13 cellular contexts compared by ENCODE assay signal in the genomic region with DNA sequence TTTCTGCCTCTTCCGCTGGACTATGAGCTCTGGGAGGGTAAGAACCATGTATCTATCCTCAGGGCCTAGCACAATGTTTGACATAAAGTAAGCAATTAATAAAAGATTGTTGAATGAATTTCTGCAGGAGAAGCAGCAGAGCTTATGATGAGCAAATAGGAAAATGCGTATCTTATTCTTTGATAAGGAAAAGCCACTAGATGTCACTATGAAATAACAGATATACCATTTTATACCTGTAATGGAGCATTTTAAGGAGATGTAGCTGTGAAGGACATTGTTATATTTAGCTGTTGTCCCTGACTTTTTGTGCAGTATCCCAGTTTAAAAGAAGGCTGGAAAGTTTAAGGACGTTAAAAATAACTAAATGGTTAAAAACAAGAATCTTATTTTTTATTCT.
DNase-seq lines count a peak whose midpoint lies in the region; ATAC-seq lines count a peak whose summit lies in the region.
"Had no signal": no experiment of that assay in that cellular context is flagged by ENCODE, and none has a peak within 500 bp of the region (broad histone marks: within the 10 kb centered on the region; RNA-seq: fewer than 3 reads in every experiment).

No MANE protein-coding gene starts in this region.

- no peaks in the 10 kb centered on the region for H3K36me3 ChIP-seq in trophoblast cell (ENCODE audit: control insufficient read depth in 1 of 2, insufficient read depth in 2 of 2, low read length in 2 of 2)
- H3K36me3 ChIP-seq: neutrophil had no signal

- H3K9me3 ChIP-seq in trophoblast cell (ENCODE audit: insufficient read depth, low read depth, low read length) = no peaks in the 10 kb centered on the region
- H3K9me3 ChIP-seq: neutrophil had no signal

- H3K9ac ChIP-seq in trophoblast cell (ENCODE audit: low read length) = no peak overlapping the region

- H2AK5ac ChIP-seq in trophoblast cell (ENCODE audit: low read length) = no peak overlapping the region

- H4K8ac ChIP-seq in trophoblast cell (ENCODE audit: low read depth, low read length) = no peak overlapping the region

- no peak overlapping the region for H2BK120ac ChIP-seq in trophoblast cell (ENCODE audit: insufficient read depth, low read length, poor library complexity)

- H4K91ac ChIP-seq in trophoblast cell (ENCODE audit: low read depth, low read length) = no peak overlapping the region

- ATAC-seq in GM21447 (IDR thresholded peaks at IDR 0.05; ENCODE audit: unreplicated experiment) = no peak
- ATAC-seq in GM18867 (IDR thresholded peaks at IDR 0.05; ENCODE audit: unreplicated experiment) = no peak

- no peaks in the 10 kb centered on the region for H3K79me2 ChIP-seq in trophoblast cell (ENCODE audit: control insufficient read depth, insufficient read depth, low read length, poor library complexity)

- H4K12ac ChIP-seq in trophoblast cell (ENCODE audit: low read depth, low read length) = no peak overlapping the region

- no peak overlapping the region for H3K27ac ChIP-seq in trophoblast cell (ENCODE audit: low read depth, low read length)
- H3K27ac ChIP-seq: neutrophil had no signal

- no peak overlapping the region for H3K18ac ChIP-seq in trophoblast cell (ENCODE audit: low read length)

- no peak overlapping the region for H3K4me3 ChIP-seq in trophoblast cell (ENCODE audit: low read depth, low read length)

- H3K23ac ChIP-seq in trophoblast cell (ENCODE audit: low read length) = no peak overlapping the region

- no peak overlapping the region for H3K4me2 ChIP-seq in trophoblast cell (ENCODE audit: low read length)

- no peak overlapping the region for H3K4ac ChIP-seq in trophoblast cell (ENCODE audit: low read depth, low read length)

- in situ Hi-C loops in SK-MEL-5 (cut with HindIII; ENCODE audit: low pct_unique_long_range_greater_than_20kb, low sequenced_read_pairs) = no loop called here

- H3K79me1 ChIP-seq in trophoblast cell (ENCODE audit: low read length) = no peaks in the 10 kb centered on the region

- no peaks in the 10 kb centered on the region for H3K27me3 ChIP-seq in trophoblast cell (ENCODE audit: insufficient read depth, low read length)
- H3K27me3 ChIP-seq: neutrophil had no signal

- no peak overlapping the region for H3K14ac ChIP-seq in trophoblast cell (ENCODE audit: low read length)

- H3K4me1 ChIP-seq in trophoblast cell (ENCODE audit: control insufficient read depth in 1 of 2, insufficient read depth in 2 of 2, low read length in 2 of 2) = no peaks in the 10 kb centered on the region

- no CpG with 5 or more reads among the region's 3 CpGs for WGBS in trophoblast cell (ENCODE audit: extremely low coverage, insufficient coverage, insufficient read length)

- DNase-seq in DMS53 (lab: John Stamatoyannopoulos, UW) (peak; percentile 7), HT1080 (ENCODE audit: low read depth) (peak; percentile 15), SK-MEL-5 (ENCODE audit: low read depth, low spot score) (peak; percentile 37), kidney tubule cell (ENCODE audit: low spot score) (peak; percentile 8), trophoblast cell (no peak), ureter (ENCODE audit: low spot score) (no peak)
- DNase-seq: activated CD4-positive, alpha-beta T cell treated with anti-CD3 and anti-CD28 coated beads, Interleukin-2, amount 10 ng/mL, durations not matched to agents 7 days and 5 days; activated gamma-delta T cell; NCI-H446 treated with DMSO at 0.1 percent for 48 hours; stimulated activated CD4-positive, alpha-beta T cell treated with anti-CD3 and anti-CD28 coated beads, Interleukin-15, amount 100 ng/mL, for 24 hours had no signal

- H2BK12ac ChIP-seq in trophoblast cell (ENCODE audit: low read length) = no peak overlapping the region

- no peak overlapping the region for H2AFZ ChIP-seq in trophoblast cell (ENCODE audit: insufficient read depth, low read length, poor library complexity)

- H2BK5ac ChIP-seq in trophoblast cell (ENCODE audit: low read depth, low read length, poor library complexity) = no peak overlapping the region

Comparison
In these comparisons a context has a peak if more than half of its experiments do, and no peak if none do; other contexts are left out.
1. DNase-seq: peak in DMS53 (single experiment), HT1080 (single experiment), SK-MEL-5 (single experiment) and kidney tubule cell (single experiment); none in trophoblast cell (0 of 2) and ureter (single experiment).